ENCODE assay signal across 6 cellular contexts in genomic region chr12:113161415-113162016, GRCh38. TPM values are rescaled to one million over a fixed set of nuclear protein-coding genes. Genes with fewer than 3 reads are reported as not detected.
A peak's percentile ranks its signal among the peaks of the same experiment; 100 is the strongest.
DNase-seq lines count a peak whose midpoint lies in the region; ATAC-seq and TF ChIP-seq lines count a peak whose summit lies in the region.

No MANE protein-coding gene starts in this region.

- in situ Hi-C loops in T47D (cut with HindIII; ENCODE audit: low pct_unique_long_range_greater_than_20kb, low sequenced_read_pairs), result no loop called here
- in situ Hi-C loops in mammary epithelial cell (cut with MboI; ENCODE audit: low sequenced_read_pairs in 2 of 2), result no loop called here

- 68% methylated on average over 7 of the region's 26 CpGs for WGBS in mammary epithelial cell (ENCODE audit: low coverage, missing lambda C conversion rate)
- WGBS in esophagus muscularis mucosa, result 73% methylated on average over 10 of the region's 26 CpGs

- H3K27me3 Mint-ChIP-seq in T-helper 17 cell, result no peaks in the 10 kb centered on the region
- no peaks in the 10 kb centered on the region for H3K27me3 Mint-ChIP-seq in CD4-positive, alpha-beta T cell

- DNase-seq in T47D (ENCODE audit: low read depth in 1 of 2, low spot score in 1 of 2), result peak; percentile 94 to 96
- DNase-seq in mammary epithelial cell, result no peak
- no peak for DNase-seq in T-helper 17 cell
- DNase-seq in stimulated activated CD8-positive, alpha-beta memory T cell treated with anti-CD3 and anti-CD28 coated beads, Interleukin-4, amount 100 ng/mL, for 48 hours, result peak; percentile 50
- no peak for DNase-seq in CD4-positive, alpha-beta T cell
- DNase-seq in esophagus muscularis mucosa (ENCODE audit: extremely low spot score), result no peak

- no peak for TF ChIP-seq POLR2A in esophagus muscularis mucosa (IDR thresholded peaks at IDR 0.05; ENCODE audit: low read depth)

- peaks cover 2% of the 10 kb centered on the region for H3K4me1 Mint-ChIP-seq in T-helper 17 cell
- peaks cover 5% of the 10 kb centered on the region for H3K4me1 Mint-ChIP-seq in CD4-positive, alpha-beta T cell (ENCODE audit: low read depth)

- H3K27me3 ChIP-seq in mammary epithelial cell (ENCODE audit: insufficient read depth, low read length) (no peaks in the 10 kb centered on the region), esophagus muscularis mucosa (peaks cover 0 to 51% (median 0%) of the 10 kb centered on the region in 4 donors)
- H3K27me3 ChIP-seq in CD4-positive, alpha-beta T cell (ENCODE audit: control insufficient read depth, insufficient read depth, low read length), result no peaks in the 10 kb centered on the region

- H3K4me3 ChIP-seq in mammary epithelial cell (replicated peaks in 1 of 3; ENCODE audit: insufficient read depth in 1 of 3, low read depth in 2 of 3, low read length in 3 of 3) (no peak overlapping the region), esophagus muscularis mucosa (no peak overlapping the region)

- peak; percentile 22 for ATAC-seq in T-helper 17 cell
- ATAC-seq in CD4-positive, alpha-beta T cell (ENCODE audit: poor library complexity), result no peak

- dilution Hi-C loops in mammary epithelial cell (cut with HindIII; ENCODE audit: low sequenced_read_pairs), result no loop called here

- no TSS peak for BruUV-seq in mammary epithelial cell (replicated peaks; lab: Mats Ljungman, UMichigan)

- H3K9me3 ChIP-seq in mammary epithelial cell (replicated peaks; ENCODE audit: insufficient read depth, low read length) (no peaks in the 10 kb centered on the region), T-helper 17 cell (ENCODE audit: control insufficient read depth, low read length, poor library complexity, severe bottlenecking) (no peaks in the 10 kb centered on the region), esophagus muscularis mucosa (no peaks in the 10 kb centered on the region)
- no peaks in the 10 kb centered on the region for H3K9me3 ChIP-seq in CD4-positive, alpha-beta T cell (ENCODE audit: control insufficient read depth, low read length)

- no peak for TF ChIP-seq CTCF in mammary epithelial cell (conservative IDR thresholded peaks at IDR 0.05 in 1 of 2, IDR thresholded peaks at IDR 0.05 in 1 of 2; ENCODE audit: extremely low read depth in 1 of 2, insufficient read depth in 1 of 2, low read depth in 1 of 2, low read length in 2 of 2)
- no peak for TF ChIP-seq CTCF in CD4-positive, alpha-beta T cell (IDR thresholded peaks at IDR 0.05)
- no peak for TF ChIP-seq CTCF in esophagus muscularis mucosa (IDR thresholded peaks at IDR 0.05)

- H3K36me3 Mint-ChIP-seq in T-helper 17 cell (ENCODE audit: low read depth), result no peaks in the 10 kb centered on the region
- peaks cover 86% of the 10 kb centered on the region for H3K36me3 Mint-ChIP-seq in CD4-positive, alpha-beta T cell (ENCODE audit: low read depth)

- H3K4me1 ChIP-seq in mammary epithelial cell (ENCODE audit: insufficient read depth, low read length) (peaks cover 10% of the 10 kb centered on the region), esophagus muscularis mucosa (no peaks in the 10 kb centered on the region)

- intact Hi-C loops in mammary epithelial cell (cut with micrococcal nuclease) (no loop called here), esophagus muscularis mucosa (cut with DNase I) (no loop called here)
- intact Hi-C loops in CD4-positive, alpha-beta T cell (cut with DNase I, micrococcal nuclease), result no loop called here

- H3K36me3 ChIP-seq in mammary epithelial cell (ENCODE audit: insufficient read depth, low read length) (peaks cover 10% of the 10 kb centered on the region), esophagus muscularis mucosa (peaks cover 77 to 94% (median 94%) of the 10 kb centered on the region in 4 donors)

- H3K4me2 ChIP-seq in mammary epithelial cell (ENCODE audit: insufficient read depth, low read depth, low read length), result no peak overlapping the region

- TF ChIP-seq EP300 in esophagus muscularis mucosa (IDR thresholded peaks at IDR 0.05), result no peak

- H3K27ac Mint-ChIP-seq in T-helper 17 cell, result no peak overlapping the region
- no peak overlapping the region for H3K27ac Mint-ChIP-seq in CD4-positive, alpha-beta T cell

- no peak overlapping the region for H3K9ac ChIP-seq in mammary epithelial cell (ENCODE audit: insufficient read depth, low read length)

- no peak overlapping the region for H3K4me3 Mint-ChIP-seq in T-helper 17 cell
- H3K4me3 Mint-ChIP-seq in CD4-positive, alpha-beta T cell, result no peak overlapping the region

- H3K27ac ChIP-seq in mammary epithelial cell (ENCODE audit: insufficient read depth, low read depth, low read length), result no peak overlapping the region
- H3K27ac ChIP-seq in CD4-positive, alpha-beta T cell (ENCODE audit: low read depth, low read length), result no peak overlapping the region
- H3K27ac ChIP-seq in esophagus muscularis mucosa (replicated peaks in 1 of 4), result no peak overlapping the region

- no peaks in the 10 kb centered on the region for H3K79me2 ChIP-seq in mammary epithelial cell (ENCODE audit: insufficient read depth, low read length)

- H2AFZ ChIP-seq in mammary epithelial cell (ENCODE audit: low read depth, low read length), result no peak overlapping the region

- CTCF ChIA-PET in mammary epithelial cell (lab: Charles Lee; ENCODE audit: low non-redundant PET), result no interaction called here
- CTCF ChIA-PET in CD4-positive, alpha-beta T cell (lab: Charles Lee), result no interaction called here

- no peaks in the 10 kb centered on the region for H4K20me1 ChIP-seq in mammary epithelial cell (ENCODE audit: insufficient read depth, low read length)

- POLR2A ChIA-PET in CD4-positive, alpha-beta T cell (lab: Charles Lee), result no interaction called here

- H3K9me3 Mint-ChIP-seq in CD4-positive, alpha-beta T cell, result no peaks in the 10 kb centered on the region

RNA-seq across cellular contexts. Expression of gene CFAP73, which starts 12.0 kb away (rescaled TPM):
- total RNA-seq in mammary epithelial cell (not detected), T-helper 17 cell (not detected), esophagus muscularis mucosa (not detected)
- polyA plus RNA-seq in mammary epithelial cell, result not detected
- not detected for polyA minus RNA-seq in mammary epithelial cell
- total RNA-seq in CD4-positive, alpha-beta T cell, result 1 to 10 TPM in 1 of 2 experiments, under 1 TPM in 1; 0.92 to 1.2 TPM

RNA-seq across cellular contexts. Expression of gene DDX54, which starts 23.8 kb away (rescaled TPM):
- 10 to 100 TPM; 49.3 to 92.9 TPM for total RNA-seq in mammary epithelial cell
- 58.6 TPM for polyA plus RNA-seq in mammary epithelial cell
- polyA minus RNA-seq in mammary epithelial cell, result 101 TPM
- 10 to 100 TPM; 75.9 to 92.5 TPM for total RNA-seq in T-helper 17 cell
- total RNA-seq in CD4-positive, alpha-beta T cell, result 10 to 100 TPM; 56.8 to 61.1 TPM
- 10 to 100 TPM; 29.1 to 59.6 (median 52.7) TPM for total RNA-seq in esophagus muscularis mucosa

RNA-seq across cellular contexts. Expression of gene RITA1, which starts 24.0 kb away (rescaled TPM):
- total RNA-seq in mammary epithelial cell, result 10 to 100 TPM; 21.0 to 21.5 TPM
- polyA plus RNA-seq in mammary epithelial cell, result 16.0 TPM
- polyA minus RNA-seq in mammary epithelial cell, result 3.7 TPM
- 1 to 10 TPM; 5.1 to 8.6 TPM for total RNA-seq in T-helper 17 cell
- 1 to 10 TPM; 2.9 to 3.3 TPM for total RNA-seq in CD4-positive, alpha-beta T cell
- total RNA-seq in esophagus muscularis mucosa, result 10 to 100 TPM; 12.3 to 21.4 (median 16.2) TPM

RNA-seq across cellular contexts. Expression of gene RASAL1, which starts 26.0 kb away (rescaled TPM):
- total RNA-seq in mammary epithelial cell (1 to 10 TPM in 1 of 2 donors, not detected in 1; 4.0 TPM), T-helper 17 cell (under 1 TPM; 0.15 to 0.89 TPM), esophagus muscularis mucosa (under 1 TPM in 1 of 4 donors, not detected in 3; 0.17 TPM)
- polyA plus RNA-seq in mammary epithelial cell, result 0.10 TPM
- not detected for polyA minus RNA-seq in mammary epithelial cell
- total RNA-seq in CD4-positive, alpha-beta T cell, result 1 to 10 TPM; 1.2 to 2.7 TPM

RNA-seq across cellular contexts. Expression of gene TPCN1, which starts 59.7 kb away (rescaled TPM):
- total RNA-seq in mammary epithelial cell, result 10 to 100 TPM; 10.7 to 62.3 TPM
- polyA plus RNA-seq in mammary epithelial cell, result 17.8 TPM
- polyA minus RNA-seq in mammary epithelial cell, result 43.6 TPM
- total RNA-seq in T-helper 17 cell, result 10 to 100 TPM; 39.9 to 59.0 TPM
- 10 to 100 TPM; 52.4 to 59.7 TPM for total RNA-seq in CD4-positive, alpha-beta T cell
- 10 to 100 TPM; 31.1 to 54.0 (median 34.5) TPM for total RNA-seq in esophagus muscularis mucosa

Comparison
In these comparisons a context has a peak if more than half of its experiments do, and no peak if none do; other contexts are left out.
1. DNase-seq: peak in T47D (2 of 2) and stimulated activated CD8-positive, alpha-beta memory T cell treated with anti-CD3 and anti-CD28 coated beads, Interleukin-4, amount 100 ng/mL, for 48 hours (single experiment); none in mammary epithelial cell (single experiment), T-helper 17 cell (0 of 3), CD4-positive, alpha-beta T cell (0 of 10) and esophagus muscularis mucosa (single experiment).